ENCODE assay signal across 8 cellular contexts in the genomic region with DNA sequence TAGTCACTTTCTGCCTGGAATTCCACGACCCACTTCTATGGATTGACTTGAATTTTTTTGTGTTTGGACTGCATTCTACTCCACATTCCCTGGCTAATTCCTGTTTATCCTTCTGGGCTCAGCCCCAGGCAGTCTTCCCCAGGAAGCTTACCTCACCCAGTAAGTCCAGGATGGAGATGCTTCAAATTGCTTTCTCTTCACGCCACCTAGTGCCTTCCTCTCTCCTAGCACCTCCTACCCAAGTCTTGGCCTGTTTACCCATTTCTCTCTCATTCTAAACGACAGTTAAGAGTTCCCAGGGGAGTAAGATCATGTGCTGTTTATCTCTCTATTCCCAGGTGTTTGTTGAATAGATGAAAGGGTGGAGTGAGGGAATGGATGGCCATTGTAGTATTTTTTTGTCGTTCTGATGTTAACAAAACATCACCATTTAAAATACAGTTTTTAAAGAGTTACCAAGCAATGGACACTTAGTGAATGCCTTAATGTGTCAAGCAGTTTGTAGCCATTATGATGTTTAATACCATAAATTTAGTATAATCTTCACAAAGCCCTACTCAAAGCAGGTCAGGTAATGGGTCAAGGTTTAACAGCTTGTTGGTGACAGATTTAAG.
DNase-seq lines count a peak whose midpoint lies in the region; ATAC-seq and TF ChIP-seq lines count a peak whose summit lies in the region.

No MANE protein-coding gene starts in this region.

- POLR2A ChIA-PET in activated CD8-positive, alpha-beta T cell treated with anti-CD3 and anti-CD28 coated beads for 36 hours (lab: Charles Lee): interaction anchor here (0.9 to 1.3 kb wide), 3 partner anchors 44 to 98 kb away, joined by 3 to 6 read pairs (median 3); no protein-coding TSS in a partner anchor

- peak overlapping the region; percentile 86 for H3K27ac Mint-ChIP-seq in activated CD8-positive, alpha-beta T cell treated with anti-CD3 and anti-CD28 coated beads for 36 hours

- no peaks in the 10 kb centered on the region for H3K36me3 Mint-ChIP-seq in activated CD8-positive, alpha-beta T cell treated with anti-CD3 and anti-CD28 coated beads for 36 hours (ENCODE audit: low read depth)

- DNase-seq in NCI-H446 treated with DMSO at 0.1 percent for 48 hours (lab: John Stamatoyannopoulos, UW) (peak; percentile 29), heart left ventricle (peak in 1 of 5 donors; percentile 34), sciatic nerve (ENCODE audit: low spot score) (no peak)
- peak; percentile 46 for DNase-seq in activated CD8-positive, alpha-beta T cell treated with anti-CD3 and anti-CD28 coated beads for 36 hours

- TF ChIP-seq POLR2A in heart left ventricle (IDR thresholded peaks at IDR 0.05): no peak

- 11 to 17% (median 13%) methylated on average over 4 of the region's 4 CpGs for WGBS in heart left ventricle, 4 donors

- no peaks in the 10 kb centered on the region for H3K9me3 ChIP-seq in heart left ventricle

- TF ChIP-seq CTCF in C4-2B (conservative IDR thresholded peaks at IDR 0.05) (peak; percentile 89), heart left ventricle (IDR thresholded peaks at IDR 0.05) (peak; percentile 23 to 59 (median 51))
- peak; percentile 49 for TF ChIP-seq CTCF in activated CD8-positive, alpha-beta T cell treated with anti-CD3 and anti-CD28 coated beads for 36 hours (IDR thresholded peaks at IDR 0.05)

- ATAC-seq in GM18861 (IDR thresholded peaks at IDR 0.05; ENCODE audit: unreplicated experiment) (peak; percentile 67), HG03159 (IDR thresholded peaks at IDR 0.05; ENCODE audit: unreplicated experiment) (peak; percentile 83), heart left ventricle (peak; percentile 41 to 92 (median 81)), sciatic nerve (peak; percentile 87), GM19035 (IDR thresholded peaks at IDR 0.05; ENCODE audit: unreplicated experiment) (no peak)
- peak; percentile 66 for ATAC-seq in activated CD8-positive, alpha-beta T cell treated with anti-CD3 and anti-CD28 coated beads for 36 hours

- H3K36me3 ChIP-seq in heart left ventricle: no peaks in the 10 kb centered on the region

- intact Hi-C loops in activated CD8-positive, alpha-beta T cell treated with anti-CD3 and anti-CD28 coated beads for 36 hours (cut with micrococcal nuclease): loop anchor here (5.0 kb wide), 2 partner anchors 87 to 212 kb away; no protein-coding TSS in a partner anchor
- intact Hi-C loops in heart left ventricle (cut with DNase I) (loop anchor here (2.0 to 10.0 kb wide), 9 partner anchors 94 to 417 kb away; no protein-coding TSS in a partner anchor), sciatic nerve (cut with DNase I) (no loop called here)

- H3K27me3 ChIP-seq in heart left ventricle: no peaks in the 10 kb centered on the region

- H3K4me1 ChIP-seq in heart left ventricle: peaks cover 0 to 21% (median 0%) of the 10 kb centered on the region in 12 donors

- no peak overlapping the region for H3K4me3 ChIP-seq in heart left ventricle

- H3K9me3 Mint-ChIP-seq in activated CD8-positive, alpha-beta T cell treated with anti-CD3 and anti-CD28 coated beads for 36 hours: no peaks in the 10 kb centered on the region

- CTCF ChIA-PET in activated CD8-positive, alpha-beta T cell treated with anti-CD3 and anti-CD28 coated beads for 36 hours (lab: Charles Lee): interaction anchor here (0.9 to 7.8 kb wide), 14 partner anchors 10 to 211 kb away, joined by 3 to 69 read pairs (median 5); no protein-coding TSS in a partner anchor

- H3K27me3 Mint-ChIP-seq in activated CD8-positive, alpha-beta T cell treated with anti-CD3 and anti-CD28 coated beads for 36 hours: no peaks in the 10 kb centered on the region

- H3K4me3 Mint-ChIP-seq in activated CD8-positive, alpha-beta T cell treated with anti-CD3 and anti-CD28 coated beads for 36 hours: peak overlapping the region; percentile 66

- peaks cover 58% of the 10 kb centered on the region for H3K4me1 Mint-ChIP-seq in activated CD8-positive, alpha-beta T cell treated with anti-CD3 and anti-CD28 coated beads for 36 hours (ENCODE audit: low read depth)

- peak overlapping the region; percentile 20; the same call in 1 of the 2 replicates for H3K27ac ChIP-seq in C4-2B
- H3K27ac ChIP-seq in heart left ventricle: peak overlapping the region in 2 of 12 donors; percentile 9 to 37
